ENCODE assay signal across 9 cellular contexts in genomic region chr6:137926207-137926731, GRCh38. TPM values are rescaled to one million over a fixed set of nuclear protein-coding genes. Genes with fewer than 3 reads are reported as not detected.
A peak's percentile ranks its signal among the peaks of the same experiment; 100 is the strongest.
DNase-seq lines count a peak whose midpoint lies in the region; ATAC-seq and TF ChIP-seq lines count a peak whose summit lies in the region.
"Had no signal": no experiment of that assay in that cellular context is flagged by ENCODE, and none has a peak within 500 bp of the region (broad histone marks: within the 10 kb centered on the region; RNA-seq: fewer than 3 reads in every experiment).

No MANE protein-coding gene starts in this region.

- H4K20me1 ChIP-seq in KMS-11 (ENCODE audit: insufficient read depth) (no peaks in the 10 kb centered on the region), mammary epithelial cell (ENCODE audit: insufficient read depth, low read length) (no peaks in the 10 kb centered on the region), neural progenitor cell (ENCODE audit: low read depth) (no peaks in the 10 kb centered on the region)

- H3F3A ChIP-seq in neural progenitor cell (ENCODE audit: low read depth) = no peaks in the 10 kb centered on the region

- no peaks in the 10 kb centered on the region for H3K9me3 ChIP-seq in mammary epithelial cell (replicated peaks; ENCODE audit: insufficient read depth, low read length)
- no peaks in the 10 kb centered on the region for H3K9me3 ChIP-seq in neural progenitor cell (ENCODE audit: low read depth)

- H3K4me2 ChIP-seq in KMS-11 (peak overlapping the region; percentile 91; the same call in 1 of the 2 replicates), mammary epithelial cell (ENCODE audit: insufficient read depth, low read depth, low read length) (peak overlapping the region; percentile 35), neural progenitor cell (peak overlapping the region; percentile 16)

- intact Hi-C loops in mammary epithelial cell (cut with micrococcal nuclease) = loop anchor here (2.0 kb wide), 1 partner anchor 31 kb away; no protein-coding TSS in a partner anchor

- TF ChIP-seq CTCF in KMS-11 (conservative IDR thresholded peaks at IDR 0.05; ENCODE audit: low read depth, low read length) (no peak), mammary epithelial cell (conservative IDR thresholded peaks at IDR 0.05 in 1 of 2, IDR thresholded peaks at IDR 0.05 in 1 of 2; ENCODE audit: extremely low read depth in 1 of 2, insufficient read depth in 1 of 2, low read depth in 1 of 2, low read length in 2 of 2) (no peak), neural progenitor cell (IDR thresholded peaks at IDR 0.05) (no peak)

- no peaks in the 10 kb centered on the region for H3K36me3 ChIP-seq in KMS-11 (ENCODE audit: insufficient read depth)
- no peaks in the 10 kb centered on the region for H3K36me3 ChIP-seq in mammary epithelial cell (ENCODE audit: insufficient read depth, low read length)
- H3K36me3 ChIP-seq in neural progenitor cell = no peaks in the 10 kb centered on the region

- no peak for ATAC-seq in GM18868 (IDR thresholded peaks at IDR 0.05; ENCODE audit: unreplicated experiment)

- H3K27ac Mint-ChIP-seq in neural progenitor cell = no peak overlapping the region

- H3K9ac ChIP-seq in KMS-11 (peak overlapping the region; percentile 62; the same call in 1 of the 2 replicates), mammary epithelial cell (ENCODE audit: insufficient read depth, low read length) (no peak overlapping the region), neural progenitor cell (no peak overlapping the region)

- H3K4me3 ChIP-seq in KMS-11 (IDR thresholded peaks at IDR 0.05; ENCODE audit: insufficient read depth, low read depth, low read length) (no peak overlapping the region), mammary epithelial cell (replicated peaks in 1 of 3; ENCODE audit: insufficient read depth in 1 of 3, low read depth in 2 of 3, low read length in 3 of 3) (no peak overlapping the region), neural progenitor cell (no peak overlapping the region)

- WGBS in mammary epithelial cell (ENCODE audit: low coverage, missing lambda C conversion rate) = 0% methylated on average over 1 of the region's 1 CpG

- in situ Hi-C loops in Caki2 (cut with HindIII; ENCODE audit: low pct_unique_long_range_greater_than_20kb, low sequenced_read_pairs) (no loop called here), mammary epithelial cell (cut with MboI; ENCODE audit: low sequenced_read_pairs in 2 of 2) (no loop called here)

- H3K4me1 ChIP-seq in KMS-11 (ENCODE audit: low read depth, poor library complexity, severe bottlenecking) = peaks cover 89% of the 10 kb centered on the region
- H3K4me1 ChIP-seq in mammary epithelial cell (ENCODE audit: insufficient read depth, low read length) = peaks cover 27% of the 10 kb centered on the region
- H3K4me1 ChIP-seq in neural progenitor cell = peaks cover 27% of the 10 kb centered on the region

- DNase-seq in Caki2 (ENCODE audit: low read depth) = peak; percentile 59
- peak; percentile 82 for DNase-seq in mammary epithelial cell
- DNase-seq in neural progenitor cell (ENCODE audit: low spot score) = peak; percentile 64
- DNase-seq in NCI-H446 treated with DMSO at 0.1 percent for 48 hours (lab: John Stamatoyannopoulos, UW) = no peak
- no peak for DNase-seq in NCI-H510A (lab: John Stamatoyannopoulos, UW)
- no peak for DNase-seq in ecto neural progenitor cell (ENCODE audit: low spot score)

- H3K27me3 ChIP-seq in KMS-11 (ENCODE audit: insufficient read depth, low read depth) (no peaks in the 10 kb centered on the region), mammary epithelial cell (ENCODE audit: insufficient read depth, low read length) (no peaks in the 10 kb centered on the region), neural progenitor cell (no peaks in the 10 kb centered on the region)

- peaks cover 4% of the 10 kb centered on the region for H3K4me1 Mint-ChIP-seq in neural progenitor cell

- no peaks in the 10 kb centered on the region for H3K36me3 Mint-ChIP-seq in neural progenitor cell
- H3K36me3 Mint-ChIP-seq: brain had no signal

- dilution Hi-C loops in mammary epithelial cell (cut with HindIII; ENCODE audit: low sequenced_read_pairs) = no loop called here

- H2AFZ ChIP-seq in KMS-11 (ENCODE audit: low read depth) (peak overlapping the region; percentile 40; the same call in 1 of the 2 replicates), mammary epithelial cell (ENCODE audit: low read depth, low read length) (peak overlapping the region; percentile 31), neural progenitor cell (replicated peaks) (peak overlapping the region; percentile 74)

- peaks cover 7% of the 10 kb centered on the region for H3K27me3 Mint-ChIP-seq in neural progenitor cell (ENCODE audit: insufficient read depth, low read depth)

- no peak overlapping the region for H3K4me3 Mint-ChIP-seq in neural progenitor cell
- H3K4me3 Mint-ChIP-seq: brain had no signal

- CTCF ChIA-PET in mammary epithelial cell (lab: Charles Lee; ENCODE audit: low non-redundant PET) = no interaction called here

- no peaks in the 10 kb centered on the region for H3K9me3 Mint-ChIP-seq in neural progenitor cell

- no TSS peak for BruUV-seq in mammary epithelial cell (replicated peaks; lab: Mats Ljungman, UMichigan)

- H3K27ac ChIP-seq in KMS-11 = peak overlapping the region; percentile 93
- H3K27ac ChIP-seq in mammary epithelial cell (ENCODE audit: insufficient read depth, low read depth, low read length) = peak overlapping the region; percentile 54
- no peak overlapping the region for H3K27ac ChIP-seq in neural progenitor cell

- H3K79me2 ChIP-seq in KMS-11 (ENCODE audit: insufficient read depth, low read depth) (no peaks in the 10 kb centered on the region), mammary epithelial cell (ENCODE audit: insufficient read depth, low read length) (no peaks in the 10 kb centered on the region), neural progenitor cell (ENCODE audit: low read depth) (no peaks in the 10 kb centered on the region)

RNA-seq across cellular contexts. Expression of gene TNFAIP3, which starts 59.2 kb away (rescaled TPM):
- total RNA-seq in Caki2 (2014; rRNA removed; shearing (Covaris generic); ENCODE audit: low replicate concordance) = 6.1 and 19.2 TPM in 2 replicates
- 100 to 1,000 TPM in 1 of 2 donors, 1 to 10 TPM in 1; 5.2 to 117 TPM for total RNA-seq in mammary epithelial cell
- polyA plus RNA-seq in mammary epithelial cell = 12.2 TPM
- 14.5 TPM for polyA minus RNA-seq in mammary epithelial cell
- total RNA-seq in neural progenitor cell (ENCODE audit: low replicate concordance) = 1.8 and 5.3 TPM in 2 replicates

Comparison
In these comparisons a context has a peak if more than half of its experiments do, and no peak if none do; other contexts are left out.
1. DNase-seq: peak in Caki2 (single experiment), mammary epithelial cell (single experiment) and neural progenitor cell (single experiment); none in NCI-H446 treated with DMSO at 0.1 percent for 48 hours (single experiment), NCI-H510A (single experiment) and ecto neural progenitor cell (single experiment).
2. H3K4me2 ChIP-seq: peak in every context shown above with its lines; median percentile 91 in KMS-11; 35 in mammary epithelial cell; 16 in neural progenitor cell.
3. Peak in every context shown above with its lines, with median percentiles within 50 percentile points of each other: H2AFZ ChIP-seq.